In the genomic region with DNA sequence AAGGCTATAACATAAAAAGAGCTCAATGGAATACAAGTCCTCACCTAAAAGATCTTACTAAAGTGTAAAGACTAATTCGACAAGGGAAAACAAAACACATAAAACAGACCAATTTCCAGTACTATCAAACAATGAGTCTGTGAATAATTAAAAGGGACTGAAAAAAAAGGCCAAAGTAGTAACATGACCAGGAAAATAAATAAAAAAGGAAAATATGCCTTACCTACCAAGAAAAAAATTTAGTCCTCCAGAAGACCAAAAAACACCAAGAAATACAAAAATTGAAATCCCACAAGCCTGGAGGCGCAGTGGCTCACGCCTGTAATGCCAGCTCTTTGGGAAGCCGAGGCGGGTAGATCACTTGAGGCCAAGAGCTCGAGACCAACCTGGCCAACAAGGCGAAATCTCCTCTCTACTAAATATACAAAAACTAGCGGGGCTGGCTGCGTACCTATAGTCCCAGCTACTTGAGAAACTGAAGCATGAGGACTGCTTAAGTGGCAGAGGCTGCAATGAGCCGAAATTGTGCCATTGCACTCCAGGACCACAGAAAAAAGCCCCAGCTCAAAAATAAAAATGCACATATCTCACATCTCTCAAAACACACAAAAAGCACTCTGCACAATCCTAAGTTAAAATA, we compare ENCODE assay signal across 8 cellular contexts.
DNase-seq lines count a peak whose midpoint lies in the region; ATAC-seq lines count a peak whose summit lies in the region.

No MANE protein-coding gene starts in this region.

- H3K9ac ChIP-seq in HUES48 (ENCODE audit: low read depth, low read length) = no peak overlapping the region

- H3K4me3 Mint-ChIP-seq in activated T-helper 2 cell treated with anti-CD3 and anti-CD28 coated beads, Interferon-gamma antibody, Interleukin-2, Interleukin-4, amounts not matched to agents 10 μg/mL and 5 μg/mL and 100 μg/mL, durations not matched to agents 14 hours and 24 hours and 36 hours (ENCODE audit: low read depth) = peak overlapping the region; percentile 17

- H3K27ac ChIP-seq in HUES48 (ENCODE audit: low read depth, low read length) = peak overlapping the region; percentile 98

- no peaks in the 10 kb centered on the region for H3K9me3 ChIP-seq in HUES48 (ENCODE audit: control insufficient read depth, insufficient read depth, low read length)

- intact Hi-C loops in activated T-helper 2 cell treated with anti-CD3 and anti-CD28 coated beads, Interferon-gamma antibody, Interleukin-2, Interleukin-4, amounts not matched to agents 10 μg/mL and 5 μg/mL and 100 μg/mL, durations not matched to agents 14 hours and 24 hours and 36 hours (cut with micrococcal nuclease) = loop anchor here (1.0 to 5.0 kb wide), 5 partner anchors 28 to 476 kb away; a partner anchor contains a TSS

- no peaks in the 10 kb centered on the region for H3K36me3 Mint-ChIP-seq in activated T-helper 2 cell treated with anti-CD3 and anti-CD28 coated beads, Interferon-gamma antibody, Interleukin-2, Interleukin-4, amounts not matched to agents 10 μg/mL and 5 μg/mL and 100 μg/mL, durations not matched to agents 14 hours and 24 hours and 36 hours (ENCODE audit: low read depth)

- H3K27ac Mint-ChIP-seq in activated T-helper 2 cell treated with anti-CD3 and anti-CD28 coated beads, Interferon-gamma antibody, Interleukin-2, Interleukin-4, amounts not matched to agents 10 μg/mL and 5 μg/mL and 100 μg/mL, durations not matched to agents 14 hours and 24 hours and 36 hours = no peak overlapping the region

- ATAC-seq in GM19023 (IDR thresholded peaks at IDR 0.05; ENCODE audit: unreplicated experiment) (peak; percentile 49), GM18520 (IDR thresholded peaks at IDR 0.05; ENCODE audit: unreplicated experiment) (no peak)

- H3K27me3 ChIP-seq in HUES48 (ENCODE audit: control insufficient read depth, insufficient read depth, low read length) = no peaks in the 10 kb centered on the region

- no peaks in the 10 kb centered on the region for H3K27me3 Mint-ChIP-seq in activated T-helper 2 cell treated with anti-CD3 and anti-CD28 coated beads, Interferon-gamma antibody, Interleukin-2, Interleukin-4, amounts not matched to agents 10 μg/mL and 5 μg/mL and 100 μg/mL, durations not matched to agents 14 hours and 24 hours and 36 hours (ENCODE audit: low read depth)

- H3K36me3 ChIP-seq in HUES48 (ENCODE audit: control insufficient read depth, insufficient read depth, low read length) = no peaks in the 10 kb centered on the region

- H3K4me3 ChIP-seq in HUES48 (ENCODE audit: low read depth, low read length) = 0 out of 2 replicates have a peak overlapping the region, but pooled peaks have one; percentile 18

- peak; percentile 52 for DNase-seq in activated T-helper 2 cell treated with anti-CD3 and anti-CD28 coated beads, Interferon-gamma antibody, Interleukin-2, Interleukin-4, amounts not matched to agents 10 μg/mL and 5 μg/mL and 100 μg/mL, durations not matched to agents 14 hours and 24 hours and 36 hours (ENCODE audit: low spot score)
- DNase-seq in islet precursor cell = peak; percentile 95
- peak; percentile 8 for DNase-seq in stimulated activated CD8-positive, alpha-beta memory T cell treated with anti-CD3 and anti-CD28 coated beads, Interleukin-12 subunit alpha, Interleukin-12 subunit beta, amount 100 ng/mL, for 24 hours (ENCODE audit: extremely low read depth)
- DNase-seq in NCI-H187 treated with DMSO at 0.1 percent for 48 hours (lab: John Stamatoyannopoulos, UW) = no peak
- DNase-seq in NCI-H748 treated with DMSO at 0.1 percent for 48 hours (lab: John Stamatoyannopoulos, UW) = no peak

- H3K4me1 Mint-ChIP-seq in activated T-helper 2 cell treated with anti-CD3 and anti-CD28 coated beads, Interferon-gamma antibody, Interleukin-2, Interleukin-4, amounts not matched to agents 10 μg/mL and 5 μg/mL and 100 μg/mL, durations not matched to agents 14 hours and 24 hours and 36 hours (ENCODE audit: low read depth) = peaks cover 5% of the 10 kb centered on the region

- H3K4me1 ChIP-seq in HUES48 (ENCODE audit: control insufficient read depth, insufficient read depth, low read length) = peaks cover 14% of the 10 kb centered on the region

- no peaks in the 10 kb centered on the region for H3K9me3 Mint-ChIP-seq in activated T-helper 2 cell treated with anti-CD3 and anti-CD28 coated beads, Interferon-gamma antibody, Interleukin-2, Interleukin-4, amounts not matched to agents 10 μg/mL and 5 μg/mL and 100 μg/mL, durations not matched to agents 14 hours and 24 hours and 36 hours

Comparison
In these comparisons a context has a peak if more than half of its experiments do, and no peak if none do; other contexts are left out.
1. DNase-seq: peak in activated T-helper 2 cell treated with anti-CD3 and anti-CD28 coated beads, Interferon-gamma antibody, Interleukin-2, Interleukin-4, amounts not matched to agents 10 μg/mL and 5 μg/mL and 100 μg/mL, durations not matched to agents 14 hours and 24 hours and 36 hours (single experiment), islet precursor cell (single experiment) and stimulated activated CD8-positive, alpha-beta memory T cell treated with anti-CD3 and anti-CD28 coated beads, Interleukin-12 subunit alpha, Interleukin-12 subunit beta, amount 100 ng/mL, for 24 hours (single experiment); none in NCI-H187 treated with DMSO at 0.1 percent for 48 hours (single experiment) and NCI-H748 treated with DMSO at 0.1 percent for 48 hours (single experiment).